1 cellular context compared by ENCODE assay signal in genomic region chr17:55394357-55395021, GRCh38.
A peak's percentile ranks its signal among the peaks of the same experiment; 100 is the strongest.
TF ChIP-seq lines count a peak whose summit lies in the region.

No MANE protein-coding gene starts in this region.

TF ChIP-seq in HepG2, 621 proteins besides CTCF, POLR2A, EP300 and RAD21 (continued from another document and continues in another):
- TF ChIP-seq ARID5B (CRISPR knock-in tag; IDR thresholded peaks at IDR 0.05) (peak; percentile 96), ZNF354B (CRISPR knock-in tag; IDR thresholded peaks at IDR 0.05) (peak; percentile 91), SALL2 (CRISPR knock-in tag; IDR thresholded peaks at IDR 0.05) (peak; percentile 44; the same call in 1 of the 2 replicates), TEAD3 (CRISPR knock-in tag; optimal IDR thresholded peaks at IDR 0.05; ENCODE audit: borderline replicate concordance) (peak; percentile 38), ARNTL (CRISPR knock-in tag; IDR thresholded peaks at IDR 0.05) (peak; percentile 48; the same call in 1 of the 2 replicates), HNF1A (IDR thresholded peaks at IDR 0.05; ENCODE audit: low read depth) (peak; percentile 59; the same call in 1 of the 2 replicates), HNF1A (CRISPR knock-in tag; IDR thresholded peaks at IDR 0.05; ENCODE audit: borderline replicate concordance) (no peak), ZNF136 (CRISPR knock-in tag; IDR thresholded peaks at IDR 0.05; ENCODE audit: low read depth) (0 out of 2 replicates have a peak, but pooled peaks have one; percentile 59), ZHX2 (IDR thresholded peaks at IDR 0.05; ENCODE audit: low read depth) (0 out of 2 replicates have a peak, but pooled peaks have one; percentile 14), ZHX2 (CRISPR knock-in tag; IDR thresholded peaks at IDR 0.05; ENCODE audit: borderline replicate concordance) (no peak), ZNF570 (CRISPR knock-in tag; IDR thresholded peaks at IDR 0.05; ENCODE audit: borderline replicate concordance) (no peak), FOXO1 (CRISPR knock-in tag; IDR thresholded peaks at IDR 0.05) (peak; percentile 74; the same call in 1 of the 2 replicates), HDAC1 (CRISPR knock-in tag; IDR thresholded peaks at IDR 0.05) (peak; percentile 67; the same call in 1 of the 2 replicates), PITX1 (CRISPR knock-in tag; IDR thresholded peaks at IDR 0.05) (peak; percentile 30), ARID4A (CRISPR knock-in tag; IDR thresholded peaks at IDR 0.05; ENCODE audit: borderline replicate concordance) (peak; percentile 15; the same call in 1 of the 2 replicates), BORCS8-MEF2B (CRISPR knock-in tag; IDR thresholded peaks at IDR 0.05) (no peak), CC2D1A (CRISPR knock-in tag; IDR thresholded peaks at IDR 0.05) (no peak; the same call in 1 of the 2 replicates), CREB1 (IDR thresholded peaks at IDR 0.05) (no peak), CREB1 (CRISPR knock-in tag; IDR thresholded peaks at IDR 0.05) (peak; percentile 80), ZNF331 (CRISPR knock-in tag; IDR thresholded peaks at IDR 0.05) (peak; percentile 67), TFE3 (CRISPR knock-in tag; IDR thresholded peaks at IDR 0.05) (peak; percentile 60; the same call in 1 of the 2 replicates), SMARCE1 (IDR thresholded peaks at IDR 0.05; ENCODE audit: borderline replicate concordance) (peak; percentile 53; the same call in 1 of the 2 replicates), TCF12 (IDR thresholded peaks at IDR 0.05) (no peak), TCF12 (CRISPR knock-in tag; IDR thresholded peaks at IDR 0.05) (no peak), ARNT (IDR thresholded peaks at IDR 0.05) (no peak), YEATS2 (CRISPR knock-in tag; IDR thresholded peaks at IDR 0.05; ENCODE audit: borderline replicate concordance) (peak; percentile 27; the same call in 1 of the 2 replicates), ZBTB43 (CRISPR knock-in tag; conservative IDR thresholded peaks at IDR 0.05) (peak; percentile 50; the same call in 1 of the 2 replicates), DMAP1 (CRISPR knock-in tag; IDR thresholded peaks at IDR 0.05) (peak; percentile 35; the same call in 1 of the 2 replicates), SMAD9 (CRISPR knock-in tag; IDR thresholded peaks at IDR 0.05) (no peak), KDM1A (CRISPR knock-in tag; IDR thresholded peaks at IDR 0.05) (peak; percentile 53; the same call in 1 of the 2 replicates), KLF15 (CRISPR knock-in tag; IDR thresholded peaks at IDR 0.05; ENCODE audit: borderline replicate concordance) (no peak), ZBTB20 (CRISPR knock-in tag; IDR thresholded peaks at IDR 0.05; ENCODE audit: borderline replicate concordance, low read depth) (peak; percentile 72; the same call in 1 of the 2 replicates), JUN (CRISPR knock-in tag; IDR thresholded peaks at IDR 0.05) (no peak), NR2F6 (IDR thresholded peaks at IDR 0.05) (peak; percentile 74), NR2F6 (CRISPR knock-in tag; IDR thresholded peaks at IDR 0.05) (peak; percentile 74), FOXK2 (IDR thresholded peaks at IDR 0.05) (peak; percentile 83; the same call in 1 of the 2 replicates), SALL1 (CRISPR knock-in tag; IDR thresholded peaks at IDR 0.05) (peak; percentile 71), ETV6 (CRISPR knock-in tag; conservative IDR thresholded peaks at IDR 0.05) (no peak), SAP130 (CRISPR knock-in tag; IDR thresholded peaks at IDR 0.05; ENCODE audit: low read depth) (peak; percentile 74)
